Comparison of ENCODE assay signal across 1 cellular context in the genomic region with DNA sequence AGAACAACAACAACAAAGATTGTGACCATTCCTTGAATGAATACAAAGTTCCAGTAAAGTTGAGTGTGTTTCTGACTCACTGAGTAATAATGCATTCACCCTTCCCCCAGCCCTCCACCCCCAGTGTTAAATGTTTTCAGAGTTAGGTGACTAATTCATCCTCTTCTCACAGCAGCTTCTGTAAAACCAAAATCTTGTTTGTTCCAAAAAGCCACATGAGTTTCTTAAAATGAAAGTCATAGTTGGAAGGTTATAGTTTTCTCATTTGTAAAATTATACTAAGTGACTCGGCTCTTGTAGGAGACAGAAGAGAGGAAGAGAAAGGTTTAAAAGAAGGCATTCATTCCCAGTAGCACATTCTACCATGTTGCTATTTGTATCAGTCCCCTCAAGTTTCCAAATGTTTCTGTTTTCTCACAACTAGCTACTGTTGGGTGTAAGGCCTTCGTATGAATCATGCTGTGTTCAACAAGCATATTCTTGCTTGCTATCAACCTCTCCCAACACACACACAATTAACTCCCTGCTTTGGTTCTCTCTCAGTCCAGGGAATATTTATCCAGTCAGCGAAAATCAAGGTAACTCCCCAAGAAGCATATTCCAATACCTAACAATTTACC.
A peak's percentile ranks its signal among the peaks of the same experiment; 100 is the strongest.
TF ChIP-seq lines count a peak whose summit lies in the region.

No MANE protein-coding gene starts in this region.

TF ChIP-seq in IMR-90, 13 proteins besides CTCF, POLR2A, EP300 and RAD21 (continued from another document):
- TF ChIP-seq, protein P1, sequence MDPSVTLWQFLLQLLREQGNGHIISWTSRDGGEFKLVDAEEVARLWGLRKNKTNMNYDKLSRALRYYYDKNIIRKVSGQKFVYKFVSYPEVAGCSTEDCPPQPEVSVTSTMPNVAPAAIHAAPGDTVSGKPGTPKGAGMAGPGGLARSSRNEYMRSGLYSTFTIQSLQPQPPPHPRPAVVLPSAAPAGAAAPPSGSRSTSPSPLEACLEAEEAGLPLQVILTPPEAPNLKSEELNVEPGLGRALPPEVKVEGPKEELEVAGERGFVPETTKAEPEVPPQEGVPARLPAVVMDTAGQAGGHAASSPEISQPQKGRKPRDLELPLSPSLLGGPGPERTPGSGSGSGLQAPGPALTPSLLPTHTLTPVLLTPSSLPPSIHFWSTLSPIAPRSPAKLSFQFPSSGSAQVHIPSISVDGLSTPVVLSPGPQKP (IDR thresholded peaks at IDR 0.05; ENCODE audit: borderline replicate concordance, low read depth, low read length), result no peak
- TF ChIP-seq SMC3 (IDR thresholded peaks at IDR 0.05; ENCODE audit: low read depth, low read length) (no peak), RFX5 (IDR thresholded peaks at IDR 0.05; ENCODE audit: low read depth, low read length) (no peak), FOS (IDR thresholded peaks at IDR 0.05; ENCODE audit: low read depth, low read length) (peak; percentile 84), MAFK (IDR thresholded peaks at IDR 0.05; ENCODE audit: low read depth, low read length) (peak; percentile 90), CEBPB (IDR thresholded peaks at IDR 0.05; ENCODE audit: low read depth, low read length) (no peak), CHD1 (IDR thresholded peaks at IDR 0.05; ENCODE audit: low read depth, low read length) (no peak), NFE2L2 (IDR thresholded peaks at IDR 0.05; ENCODE audit: low read depth, low read length) (no peak)
- TF ChIP-seq, protein P2, sequence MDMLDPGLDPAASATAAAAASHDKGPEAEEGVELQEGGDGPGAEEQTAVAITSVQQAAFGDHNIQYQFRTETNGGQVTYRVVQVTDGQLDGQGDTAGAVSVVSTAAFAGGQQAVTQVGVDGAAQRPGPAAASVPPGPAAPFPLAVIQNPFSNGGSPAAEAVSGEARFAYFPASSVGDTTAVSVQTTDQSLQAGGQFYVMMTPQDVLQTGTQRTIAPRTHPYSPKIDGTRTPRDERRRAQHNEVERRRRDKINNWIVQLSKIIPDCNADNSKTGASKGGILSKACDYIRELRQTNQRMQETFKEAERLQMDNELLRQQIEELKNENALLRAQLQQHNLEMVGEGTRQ (IDR thresholded peaks at IDR 0.05; ENCODE audit: low read depth, low read length), result no peak
